ENCODE assay signal across 8 cellular contexts in the genomic region with DNA sequence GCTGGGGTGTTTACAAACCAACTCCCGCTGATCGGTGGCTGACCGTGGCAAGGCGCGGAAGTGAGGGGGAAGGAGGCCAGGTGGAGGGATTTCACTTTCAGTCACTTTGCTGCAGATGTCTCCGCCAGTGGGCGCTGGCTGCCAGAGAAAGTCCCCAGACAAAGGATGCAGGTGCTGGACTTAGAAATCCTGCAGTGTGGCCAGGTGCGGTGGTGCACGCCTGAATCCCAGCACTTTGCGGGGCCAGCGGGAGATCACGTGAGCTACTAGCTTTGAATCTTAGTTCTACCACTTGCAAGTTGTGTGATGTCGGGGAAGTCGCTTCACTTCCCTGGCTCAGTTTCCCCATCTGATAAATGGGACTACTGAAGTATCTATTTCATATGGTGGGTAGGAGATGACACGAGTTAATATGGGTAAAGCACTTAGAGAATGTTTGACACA.
DNase-seq lines count a peak whose midpoint lies in the region; ATAC-seq and TF ChIP-seq lines count a peak whose summit lies in the region.

No MANE protein-coding gene starts in this region.

- peaks cover 3% of the 10 kb centered on the region for H3K27me3 Mint-ChIP-seq in CD8-positive, alpha-beta T cell (ENCODE audit: low read depth)
- no peaks in the 10 kb centered on the region for H3K27me3 Mint-ChIP-seq in endothelial cell (ENCODE audit: unreplicated experiment)

- H3K4me2 ChIP-seq in smooth muscle cell = no peak overlapping the region

- no peaks in the 10 kb centered on the region for H3K36me3 ChIP-seq in CD8-positive, alpha-beta T cell (ENCODE audit: insufficient read depth, low read length)
- H3K36me3 ChIP-seq in smooth muscle cell (ENCODE audit: low read depth) = no peaks in the 10 kb centered on the region

- ATAC-seq in CD8-positive, alpha-beta T cell = no peak
- peak; percentile 92 for ATAC-seq in GM19452 (IDR thresholded peaks at IDR 0.05; ENCODE audit: unreplicated experiment)

- H2AFZ ChIP-seq in smooth muscle cell (ENCODE audit: low read depth) = no peak overlapping the region

- TF ChIP-seq CTCF in CD8-positive, alpha-beta T cell (IDR thresholded peaks at IDR 0.05) = peak; percentile 51
- peak; percentile 21 for TF ChIP-seq CTCF in endothelial cell (IDR thresholded peaks at IDR 0.05; ENCODE audit: unreplicated experiment)
- TF ChIP-seq CTCF in smooth muscle cell (IDR thresholded peaks at IDR 0.05; ENCODE audit: borderline replicate concordance, insufficient read depth, poor library complexity, severe bottlenecking) = peak; percentile 22
- TF ChIP-seq CTCF in coronary artery (IDR thresholded peaks at IDR 0.05) = no peak

- H3K9ac ChIP-seq in smooth muscle cell (ENCODE audit: low read depth) = no peak overlapping the region

- WGBS in smooth muscle cell (ENCODE audit: low lambda C conversion rate) = 33% methylated on average over 15 of the region's 15 CpGs

- CTCF ChIA-PET in CD8-positive, alpha-beta T cell (lab: Charles Lee) = interaction anchor here (0.7 to 1.8 kb wide), 9 partner anchors 136 to 650 kb away, joined by 3 to 6 read pairs (median 3); no protein-coding TSS in a partner anchor

- H3K9me3 ChIP-seq in CD8-positive, alpha-beta T cell (ENCODE audit: low read length) = no peaks in the 10 kb centered on the region
- H3K9me3 ChIP-seq in smooth muscle cell (replicated peaks; ENCODE audit: low read depth) = no peaks in the 10 kb centered on the region

- intact Hi-C loops in CD8-positive, alpha-beta T cell (cut with DNase I, micrococcal nuclease) = loop anchor here (1.0 to 10.0 kb wide), 5 partner anchors 132 to 784 kb away; no protein-coding TSS in a partner anchor

- peak overlapping the region; percentile 53 for H3K4me3 Mint-ChIP-seq in CD8-positive, alpha-beta T cell
- H3K4me3 Mint-ChIP-seq in endothelial cell (ENCODE audit: unreplicated experiment) = no peak overlapping the region

- H3K4me1 ChIP-seq in CD8-positive, alpha-beta T cell (ENCODE audit: insufficient read depth, low read length) = peaks cover 4% of the 10 kb centered on the region
- H3K4me1 ChIP-seq in smooth muscle cell (ENCODE audit: low read depth) = peaks cover 22% of the 10 kb centered on the region

- POLR2A ChIA-PET in CD8-positive, alpha-beta T cell (lab: Charles Lee) = no interaction called here

- no peaks in the 10 kb centered on the region for H3K36me3 Mint-ChIP-seq in CD8-positive, alpha-beta T cell
- no peaks in the 10 kb centered on the region for H3K36me3 Mint-ChIP-seq in endothelial cell (ENCODE audit: low read depth, unreplicated experiment)

- no peak overlapping the region for H3K4me3 ChIP-seq in CD8-positive, alpha-beta T cell (ENCODE audit: low read depth, low read length)
- H3K4me3 ChIP-seq in smooth muscle cell = no peak overlapping the region
- H3K4me3 ChIP-seq in coronary artery = no peak overlapping the region

- H4K20me1 ChIP-seq in smooth muscle cell (ENCODE audit: low read depth) = no peaks in the 10 kb centered on the region

- no peaks in the 10 kb centered on the region for H3K9me3 Mint-ChIP-seq in CD8-positive, alpha-beta T cell
- no peaks in the 10 kb centered on the region for H3K9me3 Mint-ChIP-seq in endothelial cell (ENCODE audit: unreplicated experiment)

- H3K27ac ChIP-seq in CD8-positive, alpha-beta T cell (ENCODE audit: low read depth, low read length) = no peak overlapping the region
- H3K27ac ChIP-seq in smooth muscle cell (ENCODE audit: low read depth) (no peak overlapping the region), coronary artery (no peak overlapping the region)

- H3F3A ChIP-seq in smooth muscle cell (ENCODE audit: low read depth) = no peaks in the 10 kb centered on the region

- H3K27ac Mint-ChIP-seq in CD8-positive, alpha-beta T cell = peak overlapping the region; percentile 32
- H3K27ac Mint-ChIP-seq in endothelial cell (ENCODE audit: unreplicated experiment) = no peak overlapping the region

- DNase-seq in CD8-positive, alpha-beta T cell = peak; percentile 23 to 75 (median 49)
- peak; percentile 38 for DNase-seq in HPDE6-E6E7 (ENCODE audit: extremely low spot score)
- DNase-seq in activated CD4-positive, CD25-positive, alpha-beta regulatory T cell (lab: John Stamatoyannopoulos, UW) = peak; percentile 1 to 31 (median 10)
- peak; percentile 52 for DNase-seq in endothelial cell (ENCODE audit: low spot score)
- no peak for DNase-seq in smooth muscle cell (lab: John Stamatoyannopoulos, UW; ENCODE audit: unreplicated experiment)
- no peak for DNase-seq in Kasumi-1 (lab: John Stamatoyannopoulos, UW)
- DNase-seq in coronary artery (ENCODE audit: low spot score) = no peak

- H3K4me1 Mint-ChIP-seq in CD8-positive, alpha-beta T cell (ENCODE audit: low read depth) = peaks cover 6% of the 10 kb centered on the region
- H3K4me1 Mint-ChIP-seq in endothelial cell (ENCODE audit: unreplicated experiment) = peaks cover 4% of the 10 kb centered on the region

- H3K79me2 ChIP-seq in smooth muscle cell (ENCODE audit: low read depth) = no peaks in the 10 kb centered on the region

- H3K27me3 ChIP-seq in CD8-positive, alpha-beta T cell (ENCODE audit: insufficient read depth, low read length) = no peaks in the 10 kb centered on the region
- H3K27me3 ChIP-seq in smooth muscle cell (ENCODE audit: low read depth) = no peaks in the 10 kb centered on the region

Comparison
In these comparisons a context has a peak if more than half of its experiments do, and no peak if none do; other contexts are left out.
1. DNase-seq: peak in CD8-positive, alpha-beta T cell (7 of 7), HPDE6-E6E7 (single experiment), activated CD4-positive, CD25-positive, alpha-beta regulatory T cell (4 of 4) and endothelial cell (single experiment); none in smooth muscle cell (single experiment), Kasumi-1 (0 of 2) and coronary artery (single experiment).